ENCODE assay signal across 10 cellular contexts in the genomic region with DNA sequence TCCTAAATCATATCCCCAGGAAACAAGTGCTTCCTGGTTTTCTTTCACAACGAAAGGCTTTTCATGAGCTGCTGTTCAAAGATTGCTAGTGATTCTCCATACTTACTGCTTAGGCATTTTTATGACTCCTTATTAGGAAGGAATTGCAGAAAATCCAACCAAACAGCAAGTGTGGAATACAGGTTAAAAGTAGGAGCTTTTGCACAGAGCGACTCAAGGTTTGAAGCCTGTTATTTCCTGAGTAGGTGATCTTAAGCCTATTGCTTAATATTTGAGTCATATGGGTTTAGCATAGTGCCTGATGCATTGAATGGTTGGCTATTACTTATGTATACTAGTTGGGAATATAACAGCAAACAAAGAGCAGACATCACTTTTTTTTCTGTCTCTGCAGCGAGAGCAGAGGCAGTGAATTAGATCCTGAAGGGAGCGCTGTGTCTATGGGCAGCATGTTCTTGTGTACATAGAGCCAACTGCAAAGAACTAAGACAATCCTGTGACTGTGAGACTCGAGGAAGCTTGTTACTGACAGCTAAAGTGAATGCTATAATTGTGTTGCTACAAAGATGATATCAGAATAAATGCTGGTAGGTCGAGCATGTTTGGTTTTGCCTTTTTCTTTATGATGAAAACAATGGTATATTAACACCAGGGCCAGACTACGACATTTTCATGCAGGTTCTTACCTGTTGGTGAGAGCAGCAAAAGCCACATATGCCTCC. TPM values are rescaled to one million over a fixed set of nuclear protein-coding genes. Genes with fewer than 3 reads are reported as not detected.
A peak's percentile ranks its signal among the peaks of the same experiment; 100 is the strongest.
DNase-seq lines count a peak whose midpoint lies in the region; ATAC-seq, FAIRE-seq and TF ChIP-seq lines count a peak whose summit lies in the region.
"Had no signal": no experiment of that assay in that cellular context is flagged by ENCODE, and none has a peak within 500 bp of the region (broad histone marks: within the 10 kb centered on the region; RNA-seq: fewer than 3 reads in every experiment).

No MANE protein-coding gene starts in this region.

- CTCF ChIA-PET in K562 (lab: Yijun Ruan, JAX; ENCODE audit: low intra/inter-chr PET ratio) = no interaction called here
- CTCF ChIA-PET in HEK293T (lab: Yijun Ruan, JAX) = no interaction called here

- ATAC-seq in right cardiac atrium (no peak), Right ventricle myocardium inferior (no peak), K562 (peak; percentile 42; the same call in 1 of the 3 replicates), left colon (peak; percentile 51)

- H3K27ac ChIP-seq in right cardiac atrium (ENCODE audit: low read length) (peak overlapping the region; percentile 71), K562 (ENCODE audit: extremely low read depth, low read depth, low read length) (no peak overlapping the region), Karpas-422 (ENCODE audit: low read length) (no peak overlapping the region)
- H3K27ac ChIP-seq: KMS-11 had no signal

- H2AFZ ChIP-seq in K562 (ENCODE audit: low read depth, low read length) = 0 out of 2 replicates have a peak overlapping the region, but pooled peaks have one; percentile 9
- no peak overlapping the region for H2AFZ ChIP-seq in Karpas-422 (ENCODE audit: low read length)

- TF ChIP-seq RAD21 in K562 (CRISPR knock-in tag; conservative IDR thresholded peaks at IDR 0.05 in 1 of 2, IDR thresholded peaks at IDR 0.05 in 1 of 2) = no peak

- no peaks in the 10 kb centered on the region for H3K9me1 ChIP-seq in K562 (ENCODE audit: control insufficient read depth, insufficient read depth, low read length)

- H3K4me1 ChIP-seq in right cardiac atrium (ENCODE audit: control insufficient read depth, insufficient read depth, low read length) (peaks cover 5% of the 10 kb centered on the region), K562 (replicated peaks in 1 of 2; ENCODE audit: control insufficient read depth in 2 of 2, insufficient read depth in 2 of 2, low read length in 2 of 2) (no peaks in the 10 kb centered on the region), Karpas-422 (ENCODE audit: low read length) (no peaks in the 10 kb centered on the region)

- H3K4me2 ChIP-seq in K562 (ENCODE audit: insufficient read depth, low read length) = no peak overlapping the region
- no peak overlapping the region for H3K4me2 ChIP-seq in Karpas-422 (ENCODE audit: low read depth, low read length, poor library complexity, severe bottlenecking)
- H3K4me2 ChIP-seq: KMS-11 had no signal

- TF ChIP-seq POLR2A in K562 (conservative IDR thresholded peaks at IDR 0.05) = no peak

- BruUV-seq in K562 (replicated peaks; lab: Mats Ljungman, UMichigan) = no TSS peak

- WGBS in right cardiac atrium = 59% methylated on average over 7 of the region's 7 CpGs
- WGBS in K562 (ENCODE audit: insufficient coverage, low coverage, missing lambda C conversion rate) = under 1% methylated on average over 7 of the region's 7 CpGs

- H3K36me3 ChIP-seq in K562 (ENCODE audit: control insufficient read depth, insufficient read depth, low read length) (no peaks in the 10 kb centered on the region), Karpas-422 (ENCODE audit: insufficient read depth, low read length) (no peaks in the 10 kb centered on the region)

- DNase-seq in right cardiac atrium (no peak), Right ventricle myocardium inferior (ENCODE audit: missing footprints) (no peak), K562 (ENCODE audit: extremely low read depth in 1 of 4, low spot score in 3 of 4) (no peak), left colon (no peak), HEK293T (ENCODE audit: extremely low spot score) (no peak), iPS-NIHi7 (ENCODE audit: extremely low spot score) (no peak), Karpas-422 (no peak), NK-92 (lab: John Stamatoyannopoulos, UW; ENCODE audit: unreplicated experiment) (no peak)
- DNase-seq: CD4-positive, CD25-positive, alpha-beta regulatory T cell had no signal

- no peak for TF ChIP-seq EP300 in K562 (IDR thresholded peaks at IDR 0.05; ENCODE audit: low read length)

- no peak for TF ChIP-seq CTCF in K562 (IDR thresholded peaks at IDR 0.05 in 2 of 3, conservative IDR thresholded peaks at IDR 0.05 in 1 of 3; ENCODE audit: insufficient read depth in 2 of 3, low read depth in 1 of 3, low read length in 3 of 3)

- POLR2A ChIA-PET in K562 (lab: Yijun Ruan, JAX) (no interaction called here), HEK293T (lab: Yijun Ruan, JAX) (no interaction called here)

- peak overlapping the region; percentile 27 for H3K4me3 ChIP-seq in right cardiac atrium (ENCODE audit: low read length)
- H3K4me3 ChIP-seq in K562 = no peak overlapping the region
- no peak overlapping the region for H3K4me3 ChIP-seq in Karpas-422 (ENCODE audit: low read length)

- no peak for FAIRE-seq in K562 (lab: Jason Lieb, UNC)

- no peaks in the 10 kb centered on the region for H3K9me2 ChIP-seq in Karpas-422 (replicated peaks; ENCODE audit: insufficient read depth, low read length)

- H3K27me3 ChIP-seq in right cardiac atrium (ENCODE audit: control insufficient read depth, insufficient read depth) (no peaks in the 10 kb centered on the region), K562 (ENCODE audit: control insufficient read depth in 2 of 2, insufficient read depth in 2 of 2, low read length in 2 of 2) (no peaks in the 10 kb centered on the region; a peak in 1 of 5 replicates), Karpas-422 (ENCODE audit: low read length) (0 out of 2 replicates have a peak, but pooled peaks cover 4% of the 10 kb centered on the region)

- no peaks in the 10 kb centered on the region for H3K9me3 ChIP-seq in right cardiac atrium (ENCODE audit: control insufficient read depth, low read length)
- no peaks in the 10 kb centered on the region for H3K9me3 ChIP-seq in K562 (replicated peaks; ENCODE audit: control insufficient read depth, insufficient read depth, low read depth, low read length)
- H3K9me3 ChIP-seq in Karpas-422 (ENCODE audit: low read length) = no peaks in the 10 kb centered on the region

- H3K9ac ChIP-seq in K562 (ENCODE audit: insufficient read depth in 1 of 2, low read depth in 2 of 2, low read length in 2 of 2) (no peak overlapping the region), Karpas-422 (ENCODE audit: low read length) (no peak overlapping the region)
- H3K9ac ChIP-seq: KMS-11 had no signal

- H4K20me1 ChIP-seq in K562 (replicated peaks; ENCODE audit: control insufficient read depth, insufficient read depth, low read length) = peaks cover 2% of the 10 kb centered on the region; the same call in 1 of the 2 replicates
- no peaks in the 10 kb centered on the region for H4K20me1 ChIP-seq in Karpas-422 (ENCODE audit: insufficient read depth, low read depth, low read length)

- in situ Hi-C loops in K562 (cut with MboI) = no loop called here

- intact Hi-C loops in right cardiac atrium (cut with DNase I) (no loop called here), Right ventricle myocardium inferior (cut with DNase I) (no loop called here), K562 (cut with micrococcal nuclease) (no loop called here), left colon (cut with DNase I, micrococcal nuclease) (no loop called here)

- H3K79me2 ChIP-seq in K562 (ENCODE audit: control insufficient read depth, insufficient read depth, low read length) = no peaks in the 10 kb centered on the region
- H3K79me2 ChIP-seq in Karpas-422 (ENCODE audit: low read length) = no peaks in the 10 kb centered on the region

RNA-seq across cellular contexts. Expression of gene TM4SF1, which starts 6.3 kb away (rescaled TPM):
- total RNA-seq in right cardiac atrium = 100 to 1,000 TPM in 1 of 4 donors, 10 to 100 TPM in 3; 70.8 to 105 (median 83.6) TPM
- polyA plus RNA-seq in right cardiac atrium = 130 TPM
- 124 TPM for total RNA-seq in Right ventricle myocardium inferior
- total RNA-seq in K562 (2011; cell fraction: chromatin; rRNA removed; ENCODE audit: low replicate concordance) = 0.33 TPM in 1 of 2 replicates, not detected in the other
- total RNA-seq in K562 (2011; cell fraction: nucleolus; rRNA removed) = 0.50 TPM in 1 of 2 replicates, not detected in the other
- total RNA-seq in K562 (2011; cell fraction: nucleoplasm; rRNA removed) = not detected in 2 replicates
- not detected in 2 replicates for total RNA-seq in K562 (2014; rRNA removed)
- total RNA-seq in K562 (2014; rRNA removed; fragmentation: Illumina TruSeq; extraction: Trizol) = not detected in 2 replicates
- total RNA-seq in K562 (2015; rRNA removed; fragmentation: Illumina TruSeq; extraction: Trizol) = 0.11 TPM in 1 of 2 replicates, not detected in the other
- total RNA-seq in K562 (2021) = 0.44 and 0.67 TPM in 2 replicates
- polyA plus RNA-seq in K562 (2011; rRNA removed) = 0.06 and 0.12 TPM in 2 replicates
- 0.07 and 0.22 TPM in 2 replicates for polyA plus RNA-seq in K562 (2011; cell fraction: cytosol; rRNA removed)
- 0.13 and 0.18 TPM in 2 replicates for polyA plus RNA-seq in K562 (2011; cell fraction: nucleus; rRNA removed)
- polyA plus RNA-seq in K562 (2012) = 0.12 and 0.15 TPM in 2 replicates
- not detected in 2 replicates for polyA plus RNA-seq in K562 (2014; fragmentation: Illumina TruSeq; extraction: Trizol)
- under 1 TPM in 1 of 2 experiments, not detected in 1; 0.07 TPM for polyA plus RNA-seq in K562 (2014; fragmentation: Nextera tagmentation; extraction: Ambion mirVana)
- 0.08 TPM in 1 of 2 replicates, not detected in the other for polyA plus RNA-seq in K562 (2014; rRNA removed)
- polyA minus RNA-seq in K562 (2011; rRNA and poly(A)+ RNA removed) = 0.25 and 0.60 TPM in 2 replicates
- polyA minus RNA-seq in K562 (2011; cell fraction: cytosol; rRNA and poly(A)+ RNA removed) = 5.1 and 13.1 TPM in 2 replicates
- polyA minus RNA-seq in K562 (2011; cell fraction: nucleus; rRNA and poly(A)+ RNA removed) = 1.4 and 2.2 TPM in 2 replicates
- total RNA-seq in left colon = 10 to 100 TPM; 27.0 to 83.9 TPM
- total RNA-seq in Karpas-422 (2014; rRNA removed; shearing (Covaris generic); ENCODE audit: low replicate concordance) = not detected in 2 replicates
- polyA plus RNA-seq: CD4-positive, CD25-positive, alpha-beta regulatory T cell had no signal

RNA-seq across cellular contexts. Expression of gene TM4SF18, which starts 37.7 kb away (rescaled TPM):
- total RNA-seq in right cardiac atrium = 1 to 10 TPM; 2.9 to 6.1 (median 5.2) TPM
- 4.5 TPM for polyA plus RNA-seq in right cardiac atrium
- total RNA-seq in Right ventricle myocardium inferior = 15.8 TPM
- not detected in 2 replicates for total RNA-seq in K562 (2011; cell fraction: chromatin; rRNA removed; ENCODE audit: low replicate concordance)
- not detected in 2 replicates for total RNA-seq in K562 (2011; cell fraction: nucleolus; rRNA removed)
- total RNA-seq in K562 (2011; cell fraction: nucleoplasm; rRNA removed) = not detected in 2 replicates
- total RNA-seq in K562 (2014; rRNA removed) = not detected in 2 replicates
- not detected in 2 replicates for total RNA-seq in K562 (2014; rRNA removed; fragmentation: Illumina TruSeq; extraction: Trizol)
- total RNA-seq in K562 (2015; rRNA removed; fragmentation: Illumina TruSeq; extraction: Trizol) = not detected in 2 replicates
- total RNA-seq in K562 (2021) = not detected in 2 replicates
- polyA plus RNA-seq in K562 (2011; rRNA removed) = not detected in 2 replicates
- polyA plus RNA-seq in K562 (2011; cell fraction: cytosol; rRNA removed) = not detected in 2 replicates
- not detected in 2 replicates for polyA plus RNA-seq in K562 (2011; cell fraction: nucleus; rRNA removed)
- not detected in 2 replicates for polyA plus RNA-seq in K562 (2012)
- not detected in 2 replicates for polyA plus RNA-seq in K562 (2014; fragmentation: Illumina TruSeq; extraction: Trizol)
- polyA plus RNA-seq in K562 (2014; fragmentation: Nextera tagmentation; extraction: Ambion mirVana) = not detected
- polyA plus RNA-seq in K562 (2014; rRNA removed) = not detected in 2 replicates
- polyA minus RNA-seq in K562 (2011; rRNA and poly(A)+ RNA removed) = not detected in 2 replicates
- not detected in 2 replicates for polyA minus RNA-seq in K562 (2011; cell fraction: cytosol; rRNA and poly(A)+ RNA removed)
- not detected in 2 replicates for polyA minus RNA-seq in K562 (2011; cell fraction: nucleus; rRNA and poly(A)+ RNA removed)
- 1 to 10 TPM in 1 of 2 donors, under 1 TPM in 1; 0.95 to 2.0 TPM for total RNA-seq in left colon
- not detected in 2 replicates for total RNA-seq in Karpas-422 (2014; rRNA removed; shearing (Covaris generic); ENCODE audit: low replicate concordance)
- total RNA-seq: CD4-positive, CD25-positive, alpha-beta regulatory T cell had no signal
- polyA plus RNA-seq: CD4-positive, CD25-positive, alpha-beta regulatory T cell had no signal

Comparison
In these comparisons a context has a peak if more than half of its experiments do, and no peak if none do; other contexts are left out.
1. ATAC-seq: peak in K562 (single experiment) and left colon (single experiment); none in right cardiac atrium (0 of 2) and Right ventricle myocardium inferior (single experiment).
2. RNA of gene TM4SF1, which starts 6.3 kb away (total RNA-seq): 124 TPM in Right ventricle myocardium inferior (single experiment), 70.8 to 105 TPM in right cardiac atrium and 27.0 to 83.9 TPM in left colon; 0.11 to 0.67 TPM in K562 and not detected in Karpas-422; every median in the first group is over 10 times any median in the second.